ENCODE assay signal across 18 cellular contexts in genomic region chr9:91298304-91298703, GRCh38.
DNase-seq lines count a peak whose midpoint lies in the region; ATAC-seq and TF ChIP-seq lines count a peak whose summit lies in the region.
"Had no signal": no experiment of that assay in that cellular context is flagged by ENCODE, and none has a peak within 500 bp of the region (broad histone marks: within the 10 kb centered on the region; RNA-seq: fewer than 3 reads in every experiment).

No MANE protein-coding gene starts in this region.

- H3K27ac Mint-ChIP-seq in natural killer cell treated with Interleukin-12 subunit alpha and Interleukin-12 subunit beta and Interleukin-15 and Interleukin-18, amount 100 ng/mL, for 72 hours: peak overlapping the region in 1 of 2 donors; percentile 0
- H3K27ac Mint-ChIP-seq: H9 had no signal

- DNase-seq in G401 (ENCODE audit: low spot score): peak; percentile 14
- DNase-seq in MV-4-11 (lab: John Stamatoyannopoulos, UW): peak; percentile 85
- peak; percentile 63 for DNase-seq in fibroblast of mammary gland (ENCODE audit: low read depth)
- peak; percentile 10 for DNase-seq in renal cortical epithelial cell (ENCODE audit: low read depth)
- DNase-seq in GM13976 (ENCODE audit: low spot score): no peak
- no peak for DNase-seq in natural killer cell treated with Interleukin-12 subunit alpha and Interleukin-12 subunit beta and Interleukin-15 and Interleukin-18, amount 100 ng/mL, for 72 hours (ENCODE audit: low spot score)
- DNase-seq in NCI-H2107 (lab: John Stamatoyannopoulos, UW): no peak
- DNase-seq in activated CD4-positive, CD25-positive, alpha-beta regulatory T cell (lab: John Stamatoyannopoulos, UW): no peak
- DNase-seq: activated CD4-positive, alpha-beta T cell treated with anti-CD3 and anti-CD28 coated beads for 1 hour; activated T-cell treated with anti-CD3 and anti-CD28 coated beads, Interleukin-2, amount 50 U/mL, for 1 hour; aorta; H9; left ventricle myocardium superior; MG63; NCI-H226; substantia nigra had no signal

- no peak for TF ChIP-seq CTCF in fibroblast of mammary gland (conservative IDR thresholded peaks at IDR 0.05; ENCODE audit: control insufficient read depth, insufficient read depth, low read depth, low read length)
- TF ChIP-seq CTCF in GM13976 (IDR thresholded peaks at IDR 0.05; ENCODE audit: borderline replicate concordance, control extremely low read depth, extremely low read depth, insufficient read depth, missing control alignments): no peak

- H3K4me3 Mint-ChIP-seq in natural killer cell treated with Interleukin-12 subunit alpha and Interleukin-12 subunit beta and Interleukin-15 and Interleukin-18, amount 100 ng/mL, for 72 hours: no peak overlapping the region
- H3K4me3 Mint-ChIP-seq: H9 had no signal

- peaks cover 26% of the 10 kb centered on the region for H3K36me3 Mint-ChIP-seq in natural killer cell treated with Interleukin-12 subunit alpha and Interleukin-12 subunit beta and Interleukin-15 and Interleukin-18, amount 100 ng/mL, for 72 hours

- H3K27me3 Mint-ChIP-seq in natural killer cell treated with Interleukin-12 subunit alpha and Interleukin-12 subunit beta and Interleukin-15 and Interleukin-18, amount 100 ng/mL, for 72 hours: no peaks in the 10 kb centered on the region

- H3K4me1 Mint-ChIP-seq in natural killer cell treated with Interleukin-12 subunit alpha and Interleukin-12 subunit beta and Interleukin-15 and Interleukin-18, amount 100 ng/mL, for 72 hours (ENCODE audit: low read depth in 2 of 2): peaks cover 18 to 19% of the 10 kb centered on the region in 2 donors

- H3K4me3 ChIP-seq in fibroblast of mammary gland (ENCODE audit: control insufficient read depth, low read depth, low read length): no peak overlapping the region
- H3K4me3 ChIP-seq: hepatocyte, MG63, skin epidermis had no signal

- in situ Hi-C loops in G401 (cut with HindIII; ENCODE audit: low sequenced_read_pairs): no loop called here
- in situ Hi-C loops in GM13976 (cut with MboI; ENCODE audit: low sequenced_read_pairs, unreplicated experiment): no loop called here

- no peak for ATAC-seq in natural killer cell treated with Interleukin-12 subunit alpha and Interleukin-12 subunit beta and Interleukin-15 and Interleukin-18, amount 100 ng/mL, for 72 hours
- ATAC-seq: left ventricle myocardium superior had no signal

- H3K9me3 Mint-ChIP-seq in natural killer cell treated with Interleukin-12 subunit alpha and Interleukin-12 subunit beta and Interleukin-15 and Interleukin-18, amount 100 ng/mL, for 72 hours: no peaks in the 10 kb centered on the region
- H3K9me3 Mint-ChIP-seq: H9 had no signal

Comparison
In these comparisons a context has a peak if more than half of its experiments do, and no peak if none do; other contexts are left out.
1. DNase-seq: peak in G401 (single experiment), MV-4-11 (single experiment), fibroblast of mammary gland (single experiment) and renal cortical epithelial cell (single experiment); none in GM13976 (single experiment), natural killer cell treated with Interleukin-12 subunit alpha and Interleukin-12 subunit beta and Interleukin-15 and Interleukin-18, amount 100 ng/mL, for 72 hours (single experiment), NCI-H2107 (single experiment) and activated CD4-positive, CD25-positive, alpha-beta regulatory T cell (0 of 4).